ENCODE assay signal across 21 cellular contexts in genomic region chr5:142242272-142242671, GRCh38.
"Had no signal": no experiment of that assay in that cellular context is flagged by ENCODE, and none has a peak within 500 bp of the region (broad histone marks: within the 10 kb centered on the region; RNA-seq: fewer than 3 reads in every experiment).

No MANE protein-coding gene starts in this region.

- H3K27ac ChIP-seq: colonic mucosa, esophagus squamous epithelium, left ventricle myocardium inferior, lower lobe of right lung, neural progenitor cell, ovary, right atrium auricular region, testis, tibial nerve had no signal

- H3K27me3 ChIP-seq: colonic mucosa, esophagus squamous epithelium, neural progenitor cell, ovary, right atrium auricular region, testis, tibial nerve had no signal

- H3K9me3 ChIP-seq: colonic mucosa, esophagus squamous epithelium, left ventricle myocardium inferior, lower lobe of right lung, ovary, testis had no signal

- DNase-seq: colonic mucosa; dermis blood vessel endothelial cell; esophagus squamous epithelium; foreskin fibroblast; immature natural killer cell; left cardiac atrium; left ventricle myocardium inferior; lower lobe of right lung; midbrain; nucleus accumbens; ovary; small intestine; stimulated activated CD4-positive, alpha-beta T cell treated with anti-CD3 and anti-CD28 coated beads, Interleukin-12 subunit alpha, Interleukin-12 subunit beta, amount 100 ng/mL, for 4 hours; stimulated activated CD8-positive, alpha-beta memory T cell treated with anti-CD3 and anti-CD28 coated beads, Interleukin-4, amount 100 ng/mL, for 48 hours; testis had no signal

- H3K4me2 ChIP-seq: neural progenitor cell had no signal

- ATAC-seq: left cardiac atrium; lower lobe of right lung; natural killer cell treated with Interleukin-12 subunit alpha and Interleukin-12 subunit beta and Interleukin-15 and Interleukin-18, amount 100 ng/mL, for 72 hours; stimulated activated effector memory CD8-positive, alpha-beta T cell treated with anti-CD3 and anti-CD28 coated beads, Interleukin-12 subunit alpha, Interleukin-12 subunit beta, amount 100 ng/mL, for 72 hours had no signal

- FAIRE-seq: keratinocyte, small intestine had no signal

- H3K4me1 ChIP-seq: colonic mucosa had no signal

- H2AFZ ChIP-seq: neural progenitor cell had no signal

- H3K4me3 ChIP-seq: colonic mucosa, esophagus squamous epithelium, left ventricle myocardium inferior, lower lobe of right lung, neural progenitor cell, ovary, right atrium auricular region, testis, tibial nerve had no signal

- H3K9ac ChIP-seq: neural progenitor cell had no signal

- H3K36me3 ChIP-seq: colonic mucosa, esophagus squamous epithelium, left ventricle myocardium inferior, lower lobe of right lung, neural progenitor cell, ovary, right atrium auricular region, tibial nerve had no signal
